Comparison of ENCODE assay signal across 13 cellular contexts in the genomic region with DNA sequence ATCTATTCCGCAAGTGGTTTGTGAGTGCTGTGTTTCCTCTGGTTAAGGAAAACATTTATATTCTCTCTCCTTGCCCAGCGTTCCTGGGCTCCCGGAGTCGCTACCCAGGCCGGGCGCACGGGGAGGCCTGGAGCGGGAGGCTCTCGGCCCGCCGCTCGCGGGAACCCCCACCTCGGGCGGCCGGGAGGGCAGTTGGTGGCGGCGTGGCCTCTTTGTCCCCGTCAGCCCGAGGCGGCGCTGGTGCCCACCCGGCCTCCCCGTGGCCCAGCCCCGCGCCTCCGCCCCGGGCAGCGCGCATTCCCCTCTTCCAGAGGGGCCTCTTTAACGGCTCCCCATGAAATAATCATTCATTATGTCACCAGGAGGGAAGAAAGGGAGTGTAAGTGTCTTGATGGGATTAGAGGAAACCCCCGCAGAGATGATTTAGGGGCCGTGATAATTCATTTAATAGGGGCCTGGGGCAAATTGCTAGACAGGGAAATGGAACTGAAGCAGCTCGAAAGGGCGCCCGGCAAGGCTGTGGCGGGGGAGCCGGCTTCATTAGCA.
A peak's percentile ranks its signal among the peaks of the same experiment; 100 is the strongest.
DNase-seq lines count a peak whose midpoint lies in the region; ATAC-seq and TF ChIP-seq lines count a peak whose summit lies in the region.
"Had no signal": no experiment of that assay in that cellular context is flagged by ENCODE, and none has a peak within 500 bp of the region (broad histone marks: within the 10 kb centered on the region; RNA-seq: fewer than 3 reads in every experiment).

No MANE protein-coding gene starts in this region.

- POLR2A ChIA-PET in HEK293T (lab: Yijun Ruan, JAX), result interaction anchor here (0.6 to 2.0 kb wide), 7 partner anchors 9 to 54 kb away, joined by 3 to 8 read pairs (median 4); no protein-coding TSS in a partner anchor

- H2BK120ac ChIP-seq in mesenchymal stem cell (ENCODE audit: low read depth, low read length), result no peak overlapping the region

- H2BK15ac ChIP-seq in mesenchymal stem cell (ENCODE audit: low read depth, poor library complexity, severe bottlenecking), result peak overlapping the region; percentile 48

- H3K9me3 ChIP-seq in mesenchymal stem cell (ENCODE audit: control insufficient read depth, low read length), result no peaks in the 10 kb centered on the region

- H3K4me1 ChIP-seq in ACC112 (ENCODE audit: control insufficient read depth, insufficient read depth, low read length, unreplicated experiment) (no peaks in the 10 kb centered on the region), mesenchymal stem cell (ENCODE audit: control insufficient read depth, insufficient read depth, low read depth, low read length) (peaks cover 6% of the 10 kb centered on the region)

- TF ChIP-seq CTCF in coronary artery (IDR thresholded peaks at IDR 0.05), result no peak

- H4K8ac ChIP-seq in mesenchymal stem cell (ENCODE audit: low read length), result no peak overlapping the region

- CTCF ChIA-PET in HEK293T (lab: Yijun Ruan, JAX), result interaction anchor here (0.8 to 2.1 kb wide), 3 partner anchors 8 to 50 kb away, joined by 3 to 9 read pairs (median 6); no protein-coding TSS in a partner anchor

- no peaks in the 10 kb centered on the region for H3K36me3 ChIP-seq in ACC112 (ENCODE audit: insufficient read depth, low read length)
- H3K36me3 ChIP-seq in mesenchymal stem cell (ENCODE audit: control insufficient read depth in 1 of 2, insufficient read depth in 2 of 2, low read depth in 1 of 2, low read length in 2 of 2), result no peaks in the 10 kb centered on the region

- no peak overlapping the region for H3K18ac ChIP-seq in mesenchymal stem cell (ENCODE audit: low read depth in 1 of 2, low read length in 2 of 2)

- H3K27me3 ChIP-seq in ACC112 (ENCODE audit: insufficient read depth, low read length) (peaks cover 23% of the 10 kb centered on the region), mesenchymal stem cell (ENCODE audit: control insufficient read depth in 1 of 2, insufficient read depth in 1 of 2, low read length in 2 of 2) (peaks cover 35 to 38% of the 10 kb centered on the region in 2 experiments)

- H3K23ac ChIP-seq in mesenchymal stem cell (ENCODE audit: low read length in 2 of 2), result no peak overlapping the region

- H2AFZ ChIP-seq in ACC112 (ENCODE audit: low read length, unreplicated experiment), result no peak overlapping the region
- no peak overlapping the region for H2AFZ ChIP-seq in mesenchymal stem cell (ENCODE audit: low read depth, low read length)

- H3K4ac ChIP-seq in mesenchymal stem cell (ENCODE audit: low read depth in 1 of 2, low read length in 2 of 2), result no peak overlapping the region

- no peak overlapping the region for H2AK5ac ChIP-seq in mesenchymal stem cell (ENCODE audit: low read length, severe bottlenecking)

- 2% methylated on average over 21 of the region's 38 CpGs for WGBS in mesenchymal stem cell

- peak; percentile 76 for DNase-seq in HEK293T (ENCODE audit: extremely low spot score)
- DNase-seq in coronary artery (ENCODE audit: low spot score), result no peak
- DNase-seq in mesenchymal stem cell, result no peak
- no peak for DNase-seq in UCSD-AML1 (lab: John Stamatoyannopoulos, UW; ENCODE audit: unreplicated experiment)
- DNase-seq: activated T-cell treated with anti-CD3 and anti-CD28 coated beads, Interleukin-2, amount 50 U/mL, for 24 hours; aorta; Calu3; stimulated activated CD4-positive, alpha-beta T cell treated with anti-CD3 and anti-CD28 coated beads, Interleukin-1b, Interleukin-23, amount 100 ng/mL, for 48 hours; T-cell had no signal

- peak overlapping the region; percentile 84 for H3K4me2 ChIP-seq in mesenchymal stem cell (ENCODE audit: low read length, poor library complexity, severe bottlenecking)

- no peaks in the 10 kb centered on the region for H3K79me1 ChIP-seq in mesenchymal stem cell (replicated peaks; ENCODE audit: low read length, poor library complexity, severe bottlenecking)

- H3K4me3 ChIP-seq in ACC112 (ENCODE audit: low read depth, low read length) (0 out of 2 replicates have a peak overlapping the region, but pooled peaks have one; percentile 2), coronary artery (peak overlapping the region; percentile 51), mesenchymal stem cell (ENCODE audit: insufficient read depth in 1 of 2, low read depth in 1 of 2, low read length in 2 of 2) (peak overlapping the region; percentile 28 to 47)

- no peaks in the 10 kb centered on the region for H3K79me2 ChIP-seq in ACC112 (ENCODE audit: control insufficient read depth, insufficient read depth, low read length, unreplicated experiment)

- H3K27ac ChIP-seq in ACC112 (ENCODE audit: low read depth, low read length), result no peak overlapping the region
- H3K27ac ChIP-seq in coronary artery, result no peak overlapping the region
- H3K27ac ChIP-seq in mesenchymal stem cell (ENCODE audit: low read length, poor library complexity, severe bottlenecking), result no peak overlapping the region

- no peak overlapping the region for H2BK12ac ChIP-seq in mesenchymal stem cell (ENCODE audit: low read length in 2 of 2)

- H3K14ac ChIP-seq in mesenchymal stem cell (ENCODE audit: low read length in 2 of 2), result no peak overlapping the region

- no peak for ATAC-seq in GM18870 (IDR thresholded peaks at IDR 0.05; ENCODE audit: unreplicated experiment)
- ATAC-seq in GM18498 (IDR thresholded peaks at IDR 0.05; ENCODE audit: unreplicated experiment), result no peak
- no peak for ATAC-seq in GM21526 (IDR thresholded peaks at IDR 0.05; ENCODE audit: low FRiP score, unreplicated experiment)
- ATAC-seq: T-cell had no signal

- H2BK5ac ChIP-seq in mesenchymal stem cell (ENCODE audit: low read depth, low read length, poor library complexity, severe bottlenecking), result no peak overlapping the region

- H3K9ac ChIP-seq in mesenchymal stem cell (ENCODE audit: low read length), result no peak overlapping the region

- H4K91ac ChIP-seq in mesenchymal stem cell (ENCODE audit: low read length), result no peak overlapping the region

TF ChIP-seq in HEK293T, 16 proteins besides CTCF, POLR2A, EP300 and RAD21:
- TF ChIP-seq BHLHE40 (IDR thresholded peaks at IDR 0.05; ENCODE audit: borderline replicate concordance) (no peak), FOXM1 (IDR thresholded peaks at IDR 0.05; ENCODE audit: borderline replicate concordance) (peak; percentile 90), ARNT (IDR thresholded peaks at IDR 0.05) (peak; percentile 89), CTBP1 (IDR thresholded peaks at IDR 0.05; ENCODE audit: borderline replicate concordance) (peak; percentile 100), HDGF (IDR thresholded peaks at IDR 0.05; ENCODE audit: borderline replicate concordance) (no peak), L3MBTL2 (conservative IDR thresholded peaks at IDR 0.05) (no peak), FOXK2 (IDR thresholded peaks at IDR 0.05) (no peak), TARDBP (IDR thresholded peaks at IDR 0.05) (no peak), SUZ12 (IDR thresholded peaks at IDR 0.05) (no peak), PKNOX1 (IDR thresholded peaks at IDR 0.05) (peak; percentile 98), SP1 (IDR thresholded peaks at IDR 0.05) (no peak), ZNF384 (IDR thresholded peaks at IDR 0.05) (no peak), LEF1 (IDR thresholded peaks at IDR 0.05; ENCODE audit: borderline replicate concordance) (peak; percentile 97), FOXA1 (IDR thresholded peaks at IDR 0.05) (no peak), ELF4 (IDR thresholded peaks at IDR 0.05) (no peak), NFRKB (IDR thresholded peaks at IDR 0.05) (no peak)
TF ChIP-seq in HEK293T: peak in this region for 5.
